ENCODE assay signal across 24 cellular contexts in genomic region chr7:96131525-96131924, GRCh38.
A peak's percentile ranks its signal among the peaks of the same experiment; 100 is the strongest.
DNase-seq lines count a peak whose midpoint lies in the region; TF ChIP-seq lines count a peak whose summit lies in the region.
"Had no signal": no experiment of that assay in that cellular context is flagged by ENCODE, and none has a peak within 500 bp of the region (broad histone marks: within the 10 kb centered on the region; RNA-seq: fewer than 3 reads in every experiment).

No MANE protein-coding gene starts in this region.

- TF ChIP-seq CTCF in BE2C (IDR thresholded peaks at IDR 0.05; ENCODE audit: low read depth, low read length) (peak; percentile 46), DOHH2 (IDR thresholded peaks at IDR 0.05; ENCODE audit: low read depth, low read length, poor library complexity, severe bottlenecking) (peak; percentile 23), endodermal cell (conservative IDR thresholded peaks at IDR 0.05) (peak; percentile 56)

- H3K27me3 Mint-ChIP-seq in endodermal cell (ENCODE audit: insufficient read depth), result no peaks in the 10 kb centered on the region
- H3K27me3 Mint-ChIP-seq: CD4-positive, CD25-positive, alpha-beta regulatory T cell had no signal

- no peaks in the 10 kb centered on the region for H3K79me2 ChIP-seq in DOHH2 (ENCODE audit: control insufficient read depth, low read length)

- no peaks in the 10 kb centered on the region for H3F3A ChIP-seq in DOHH2 (ENCODE audit: control insufficient read depth, insufficient read depth)

- no peak overlapping the region for H3K4me3 ChIP-seq in BE2C (ENCODE audit: low read depth, low read length)
- no peak overlapping the region for H3K4me3 ChIP-seq in DOHH2 (ENCODE audit: low read length)
- H3K4me3 ChIP-seq in endodermal cell (ENCODE audit: low read length), result no peak overlapping the region
- H3K4me3 ChIP-seq: lower lobe of right lung, mucosa of descending colon, smooth muscle cell, tibial artery had no signal

- no peaks in the 10 kb centered on the region for H3K9me2 ChIP-seq in DOHH2 (replicated peaks; ENCODE audit: control insufficient read depth, low read length)

- no peaks in the 10 kb centered on the region for H3K27me3 ChIP-seq in BE2C
- no peaks in the 10 kb centered on the region for H3K27me3 ChIP-seq in DOHH2 (ENCODE audit: control insufficient read depth, low read length)
- no peaks in the 10 kb centered on the region for H3K27me3 ChIP-seq in endodermal cell (ENCODE audit: control insufficient read depth, insufficient read depth, low read length, poor library complexity, severe bottlenecking)
- H3K27me3 ChIP-seq: brain microvascular endothelial cell, tibial artery had no signal

- H3K4me1 Mint-ChIP-seq in endodermal cell, result peaks cover 24% of the 10 kb centered on the region
- H3K4me1 Mint-ChIP-seq: nephron had no signal

- H3K9me3 ChIP-seq in BE2C (no peaks in the 10 kb centered on the region), DOHH2 (ENCODE audit: control insufficient read depth, insufficient read depth, low read length) (no peaks in the 10 kb centered on the region), endodermal cell (ENCODE audit: control insufficient read depth, low read length) (no peaks in the 10 kb centered on the region)
- H3K9me3 ChIP-seq: lower lobe of right lung, mucosa of descending colon, tibial artery had no signal

- H3K36me3 Mint-ChIP-seq in endodermal cell (ENCODE audit: low read depth), result peaks cover 39% of the 10 kb centered on the region

- no peaks in the 10 kb centered on the region for H4K20me1 ChIP-seq in DOHH2 (ENCODE audit: control insufficient read depth, insufficient read depth, low read depth, low read length)

- 68 to 82% methylated on average over 3 of the region's 3 CpGs for WGBS in endodermal cell (ENCODE audit: insufficient coverage in 1 of 2, insufficient read length in 1 of 2), 2 experiments

- H3K4me3 Mint-ChIP-seq in endodermal cell, result no peak overlapping the region
- H3K4me3 Mint-ChIP-seq: CD4-positive, CD25-positive, alpha-beta regulatory T cell; nephron had no signal

- no peak overlapping the region for H3K27ac Mint-ChIP-seq in endodermal cell
- H3K27ac Mint-ChIP-seq: nephron had no signal

- no peak overlapping the region for H3K4me2 ChIP-seq in DOHH2 (ENCODE audit: low read length)
- H3K4me2 ChIP-seq: smooth muscle cell had no signal

- H3K4me1 ChIP-seq in BE2C (peaks cover 16% of the 10 kb centered on the region), DOHH2 (ENCODE audit: control insufficient read depth, low read length) (no peaks in the 10 kb centered on the region), endodermal cell (ENCODE audit: control insufficient read depth, insufficient read depth, low read length) (peaks cover 12% of the 10 kb centered on the region)
- H3K4me1 ChIP-seq: lower lobe of right lung, tibial artery had no signal

- no peak overlapping the region for H3K27ac ChIP-seq in DOHH2 (ENCODE audit: low read depth, low read length)
- H3K27ac ChIP-seq in endodermal cell (ENCODE audit: low read depth, low read length), result no peak overlapping the region
- H3K27ac ChIP-seq: brain microvascular endothelial cell, lower lobe of right lung, RWPE1, tibial artery had no signal

- no peak overlapping the region for H3K9ac ChIP-seq in endodermal cell (ENCODE audit: extremely low read depth, low read length, poor library complexity, severe bottlenecking)

- DNase-seq in BE2C, result peak; percentile 22
- peak; percentile 66 for DNase-seq in NCI-H2081 treated with DMSO at 0.1 percent for 48 hours (lab: John Stamatoyannopoulos, UW)
- DNase-seq in endodermal cell, result peak; percentile 73
- no peak for DNase-seq in NCI-H2227 treated with DMSO at 0.1 percent for 48 hours (lab: John Stamatoyannopoulos, UW)
- DNase-seq in GM19238 (ENCODE audit: insufficient read length, low spot score), result no peak
- DNase-seq in effector CD8-positive, alpha-beta T cell (lab: John Stamatoyannopoulos, UW), result no peak
- no peak for DNase-seq in NCI-H1436 treated with DMSO at 0.1 percent for 48 hours (lab: John Stamatoyannopoulos, UW)
- DNase-seq: activated CD4-positive, alpha-beta T cell treated with anti-CD3 and anti-CD28 coated beads, Interleukin-2, amount 50 U/mL, for 4 hours; activated CD4-positive, CD25-positive, alpha-beta regulatory T cell; activated CD8-positive, alpha-beta memory T cell treated with anti-CD3 and anti-CD28 coated beads, Interleukin-2, amount 50 U/mL, for 4 hours; activated naive CD4-positive, alpha-beta T cell treated with anti-CD3 and anti-CD28 coated beads, Interleukin-2, amount 50 U/mL, for 16 hours; amniotic stem cell; brain microvascular endothelial cell; CD4-positive, CD25-positive, alpha-beta regulatory T cell; kidney; lower lobe of right lung; mucosa of descending colon; NCI-H1694; stimulated activated CD4-positive, alpha-beta T cell treated with anti-CD3 and anti-CD28 coated beads, Interleukin-2, amount 100 ng/mL, for 24 hours; tibial artery had no signal

- no peaks in the 10 kb centered on the region for H3K9me3 Mint-ChIP-seq in endodermal cell
- H3K9me3 Mint-ChIP-seq: nephron had no signal

- H3K36me3 ChIP-seq in BE2C (no peaks in the 10 kb centered on the region), DOHH2 (ENCODE audit: control insufficient read depth, low read length) (no peaks in the 10 kb centered on the region; the same call in 1 of the 2 replicates), endodermal cell (ENCODE audit: control insufficient read depth, insufficient read depth, low read length) (peaks cover 44% of the 10 kb centered on the region)
- H3K36me3 ChIP-seq: brain microvascular endothelial cell had no signal

Comparison
In these comparisons a context has a peak if more than half of its experiments do, and no peak if none do; other contexts are left out.
1. DNase-seq: peak in BE2C (single experiment), NCI-H2081 treated with DMSO at 0.1 percent for 48 hours (single experiment) and endodermal cell (single experiment); none in NCI-H2227 treated with DMSO at 0.1 percent for 48 hours (single experiment), GM19238 (single experiment), effector CD8-positive, alpha-beta T cell (single experiment) and NCI-H1436 treated with DMSO at 0.1 percent for 48 hours (single experiment).
2. Peak in every context shown above with its lines, with median percentiles within 50 percentile points of each other: CTCF ChIP-seq.